In genomic region chr18:50833496-50833895, GRCh38 we compare ENCODE assay signal across 4 cellular contexts. TPM values are rescaled to one million over a fixed set of nuclear protein-coding genes. Genes with fewer than 3 reads are reported as not detected.
"Had no signal": no experiment of that assay in that cellular context is flagged by ENCODE, and none has a peak within 500 bp of the region (broad histone marks: within the 10 kb centered on the region; RNA-seq: fewer than 3 reads in every experiment).

No MANE protein-coding gene starts in this region.

RNA-seq across cellular contexts. Expression of gene MRO, which starts 13.7 kb away (rescaled TPM):
- total RNA-seq: HepG2, HT-29, IMR-90, K562 had no signal
